Comparison of ENCODE assay signal across 24 cellular contexts in the genomic region with DNA sequence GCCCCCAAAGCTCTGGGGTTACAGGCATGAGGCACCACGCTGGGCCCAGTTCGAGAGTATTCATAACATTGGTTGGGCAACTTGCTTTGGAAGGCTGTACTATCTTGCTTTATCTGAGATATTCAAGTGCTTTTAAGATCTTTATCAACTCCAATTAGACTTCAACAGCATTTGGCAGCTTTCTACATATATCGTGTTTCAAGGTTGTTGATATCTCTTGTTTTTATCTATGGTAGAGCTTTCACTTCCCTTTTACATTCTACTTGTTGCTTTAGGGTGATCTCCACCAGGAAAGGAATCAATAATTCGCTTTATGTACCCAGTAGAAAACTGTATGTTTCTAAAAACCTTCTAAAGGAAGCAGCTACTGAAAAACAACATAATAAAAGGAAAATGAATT.
A peak's percentile ranks its signal among the peaks of the same experiment; 100 is the strongest.
DNase-seq lines count a peak whose midpoint lies in the region; ATAC-seq and TF ChIP-seq lines count a peak whose summit lies in the region.
"Had no signal": no experiment of that assay in that cellular context is flagged by ENCODE, and none has a peak within 500 bp of the region (broad histone marks: within the 10 kb centered on the region; RNA-seq: fewer than 3 reads in every experiment).

No MANE protein-coding gene starts in this region.

- no peaks in the 10 kb centered on the region for H4K20me1 ChIP-seq in MM.1S (ENCODE audit: insufficient read depth, low read length)
- no peaks in the 10 kb centered on the region for H4K20me1 ChIP-seq in neural progenitor cell (ENCODE audit: low read depth)

- peaks cover 17% of the 10 kb centered on the region for H3K4me1 Mint-ChIP-seq in neural progenitor cell
- H3K4me1 Mint-ChIP-seq: activated CD8-positive, alpha-beta memory T cell treated with anti-CD3 and anti-CD28 coated beads, Interleukin-2, amount 10 ng/mL, durations not matched to agents 7 days and 5 days; activated T-helper 17 cell treated with anti-CD3 and anti-CD28 coated beads, Interleukin-2, amount 50 U/mL, for 72 hours; memory B cell had no signal

- H3K36me3 ChIP-seq in MM.1S (replicated peaks; ENCODE audit: insufficient read depth, low read length) = no peaks in the 10 kb centered on the region
- no peaks in the 10 kb centered on the region for H3K36me3 ChIP-seq in neural progenitor cell
- H3K36me3 ChIP-seq: Peyer's patch, stomach had no signal

- no peak overlapping the region for H3K9ac ChIP-seq in MM.1S (ENCODE audit: low read length)
- H3K9ac ChIP-seq in neural progenitor cell = no peak overlapping the region
- H3K9ac ChIP-seq: GM23248 had no signal

- DNase-seq in GM12865 (ENCODE audit: low read depth) (peak; percentile 17), MM.1S (peak; percentile 37), OCI-M1 (lab: John Stamatoyannopoulos, UW) (peak; percentile 15), neural progenitor cell (ENCODE audit: low spot score) (no peak), mesenteric fat pad (ENCODE audit: low spot score) (no peak), hippocampal formation (lab: John Stamatoyannopoulos, UW) (no peak)
- DNase-seq: activated CD8-positive, alpha-beta memory T cell treated with anti-CD3 and anti-CD28 coated beads, Interleukin-2, amount 10 ng/mL, durations not matched to agents 7 days and 5 days; dorsolateral prefrontal cortex; foreskin melanocyte; GM23248; Kasumi-1; kidney glomerular epithelial cell; NCI-H1930; NCI-H69; Peyer's patch; posterior cingulate gyrus; stimulated activated CD4-positive, alpha-beta T cell treated with anti-CD3 and anti-CD28 coated beads, Interleukin-2, amount 100 ng/mL, for 24 hours; stomach had no signal

- H3K36me3 Mint-ChIP-seq in neural progenitor cell = no peaks in the 10 kb centered on the region
- H3K36me3 Mint-ChIP-seq: activated CD8-positive, alpha-beta memory T cell treated with anti-CD3 and anti-CD28 coated beads, Interleukin-2, amount 10 ng/mL, durations not matched to agents 7 days and 5 days; memory B cell; natural killer cell treated with Interleukin-12 subunit alpha and Interleukin-12 subunit beta and Interleukin-15 and Interleukin-18, amount 100 ng/mL, for 72 hours; type B pancreatic cell had no signal

- peak overlapping the region; percentile 6; the same call in 1 of the 2 replicates for H3K27ac ChIP-seq in MM.1S (ENCODE audit: low read length)
- no peak overlapping the region for H3K27ac ChIP-seq in neural progenitor cell
- H3K27ac ChIP-seq: dorsolateral prefrontal cortex, GM23248, Peyer's patch, SK-N-MC, stomach had no signal

- H3K4me1 ChIP-seq in MM.1S (ENCODE audit: low read length) (peaks cover 17% of the 10 kb centered on the region), neural progenitor cell (no peaks in the 10 kb centered on the region)
- H3K4me1 ChIP-seq: Peyer's patch, stomach had no signal

- peak; percentile 41 for ATAC-seq in GM19468 (IDR thresholded peaks at IDR 0.05; ENCODE audit: extremely low read depth, unreplicated experiment)
- ATAC-seq: activated CD8-positive, alpha-beta memory T cell treated with anti-CD3 and anti-CD28 coated beads, Interleukin-2, amount 10 ng/mL, durations not matched to agents 7 days and 5 days; activated T-helper 17 cell treated with anti-CD3 and anti-CD28 coated beads, Interleukin-2, amount 50 U/mL, for 72 hours; natural killer cell treated with Interleukin-12 subunit alpha and Interleukin-12 subunit beta and Interleukin-15 and Interleukin-18, amount 100 ng/mL, for 72 hours had no signal

- H3K27ac Mint-ChIP-seq in neural progenitor cell = no peak overlapping the region
- H3K27ac Mint-ChIP-seq: activated CD8-positive, alpha-beta memory T cell treated with anti-CD3 and anti-CD28 coated beads, Interleukin-2, amount 10 ng/mL, durations not matched to agents 7 days and 5 days; activated T-helper 17 cell treated with anti-CD3 and anti-CD28 coated beads, Interleukin-2, amount 50 U/mL, for 72 hours; memory B cell; natural killer cell treated with Interleukin-12 subunit alpha and Interleukin-12 subunit beta and Interleukin-15 and Interleukin-18, amount 100 ng/mL, for 72 hours; type B pancreatic cell had no signal

- peak overlapping the region; percentile 37; the same call in 1 of the 2 replicates for H3K4me2 ChIP-seq in MM.1S (ENCODE audit: low read depth, low read length)
- H3K4me2 ChIP-seq in neural progenitor cell = no peak overlapping the region

- no peaks in the 10 kb centered on the region for H3K9me3 ChIP-seq in MM.1S (replicated peaks; ENCODE audit: insufficient read depth, low read length)
- H3K9me3 ChIP-seq in neural progenitor cell (ENCODE audit: low read depth) = no peaks in the 10 kb centered on the region
- H3K9me3 ChIP-seq: Peyer's patch, stomach had no signal

- no peak overlapping the region for H3K4me3 Mint-ChIP-seq in neural progenitor cell
- H3K4me3 Mint-ChIP-seq: activated CD8-positive, alpha-beta memory T cell treated with anti-CD3 and anti-CD28 coated beads, Interleukin-2, amount 10 ng/mL, durations not matched to agents 7 days and 5 days; activated T-helper 17 cell treated with anti-CD3 and anti-CD28 coated beads, Interleukin-2, amount 50 U/mL, for 72 hours; memory B cell; natural killer cell treated with Interleukin-12 subunit alpha and Interleukin-12 subunit beta and Interleukin-15 and Interleukin-18, amount 100 ng/mL, for 72 hours; type B pancreatic cell had no signal

- no peaks in the 10 kb centered on the region for H3K9me2 ChIP-seq in MM.1S (replicated peaks; ENCODE audit: insufficient read depth, low read length)

- H3K4me3 ChIP-seq in GM12865 (ENCODE audit: low read depth, low read length) = no peak overlapping the region
- H3K4me3 ChIP-seq in MM.1S (ENCODE audit: low read length) = no peak overlapping the region
- H3K4me3 ChIP-seq in neural progenitor cell = no peak overlapping the region
- H3K4me3 ChIP-seq: dorsolateral prefrontal cortex, GM23248, Peyer's patch, SK-N-MC, stomach had no signal

- TF ChIP-seq CTCF in GM12865 (IDR thresholded peaks at IDR 0.05; ENCODE audit: insufficient read depth, low read depth, low read length, missing control alignments) (no peak), MM.1S (IDR thresholded peaks at IDR 0.05; ENCODE audit: low read length) (no peak), neural progenitor cell (IDR thresholded peaks at IDR 0.05) (no peak)

- peaks cover 2% of the 10 kb centered on the region for H3K27me3 Mint-ChIP-seq in neural progenitor cell (ENCODE audit: insufficient read depth, low read depth)
- H3K27me3 Mint-ChIP-seq: activated CD8-positive, alpha-beta memory T cell treated with anti-CD3 and anti-CD28 coated beads, Interleukin-2, amount 10 ng/mL, durations not matched to agents 7 days and 5 days; activated T-helper 17 cell treated with anti-CD3 and anti-CD28 coated beads, Interleukin-2, amount 50 U/mL, for 72 hours; memory B cell; natural killer cell treated with Interleukin-12 subunit alpha and Interleukin-12 subunit beta and Interleukin-15 and Interleukin-18, amount 100 ng/mL, for 72 hours; type B pancreatic cell had no signal

- no peaks in the 10 kb centered on the region for H3K9me3 Mint-ChIP-seq in neural progenitor cell
- H3K9me3 Mint-ChIP-seq: activated T-helper 17 cell treated with anti-CD3 and anti-CD28 coated beads, Interleukin-2, amount 50 U/mL, for 72 hours; memory B cell; natural killer cell treated with Interleukin-12 subunit alpha and Interleukin-12 subunit beta and Interleukin-15 and Interleukin-18, amount 100 ng/mL, for 72 hours; type B pancreatic cell had no signal

- H2AFZ ChIP-seq in MM.1S (ENCODE audit: low read length) (no peak overlapping the region), neural progenitor cell (replicated peaks) (no peak overlapping the region)
- H2AFZ ChIP-seq: GM23248 had no signal

- no peaks in the 10 kb centered on the region for H3F3A ChIP-seq in MM.1S (ENCODE audit: insufficient read depth, low read length)
- H3F3A ChIP-seq in neural progenitor cell (ENCODE audit: low read depth) = no peaks in the 10 kb centered on the region

- H3K27me3 ChIP-seq in MM.1S (replicated peaks; ENCODE audit: insufficient read depth, low read length) (no peaks in the 10 kb centered on the region), neural progenitor cell (no peaks in the 10 kb centered on the region)
- H3K27me3 ChIP-seq: dorsolateral prefrontal cortex, Peyer's patch, stomach had no signal

- H3K79me2 ChIP-seq in MM.1S (ENCODE audit: low read length) (no peaks in the 10 kb centered on the region), neural progenitor cell (ENCODE audit: low read depth) (no peaks in the 10 kb centered on the region)

Comparison
In these comparisons a context has a peak if more than half of its experiments do, and no peak if none do; other contexts are left out.
1. DNase-seq: peak in GM12865 (single experiment), MM.1S (single experiment) and OCI-M1 (single experiment); none in neural progenitor cell (single experiment), mesenteric fat pad (single experiment) and hippocampal formation (0 of 2).